In the genomic region with DNA sequence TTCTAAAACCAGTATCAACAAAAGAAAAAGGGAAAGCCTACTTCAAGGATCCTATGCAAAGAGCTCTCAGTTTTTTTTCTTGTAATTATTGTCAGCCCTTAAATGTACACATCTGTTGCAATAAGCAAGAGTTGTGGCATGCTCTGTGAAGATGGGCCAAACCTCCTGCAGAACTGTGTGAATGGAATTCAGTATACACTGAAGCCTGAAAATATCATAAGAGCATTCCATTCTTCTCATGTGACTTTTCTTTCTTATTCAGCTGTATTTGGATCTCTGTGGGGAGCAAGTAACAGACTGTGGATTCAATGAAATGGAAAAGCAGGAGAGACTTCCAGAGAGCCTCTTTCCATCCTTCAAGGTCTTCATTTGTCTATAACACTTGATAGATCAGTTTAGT, we compare ENCODE assay signal across 21 cellular contexts.
DNase-seq lines count a peak whose midpoint lies in the region; ATAC-seq and TF ChIP-seq lines count a peak whose summit lies in the region.
"Had no signal": no experiment of that assay in that cellular context is flagged by ENCODE, and none has a peak within 500 bp of the region (broad histone marks: within the 10 kb centered on the region; RNA-seq: fewer than 3 reads in every experiment).

No MANE protein-coding gene starts in this region.

- no peaks in the 10 kb centered on the region for H3K36me3 Mint-ChIP-seq in mesothelial cell of epicardium
- H3K36me3 Mint-ChIP-seq: activated naive CD4-positive, alpha-beta T cell treated with anti-CD3 and anti-CD28 coated beads, Interleukin-2, amount 10 ng/mL, durations not matched to agents 7 days and 5 days had no signal

- TF ChIP-seq CTCF in AG10803 (conservative IDR thresholded peaks at IDR 0.05; ENCODE audit: low read length) (no peak), mesothelial cell of epicardium (IDR thresholded peaks at IDR 0.05; ENCODE audit: unreplicated experiment) (no peak)

- ATAC-seq in GM18520 (IDR thresholded peaks at IDR 0.05; ENCODE audit: unreplicated experiment): no peak
- ATAC-seq: left cardiac atrium, mucosa of descending colon had no signal

- no peak overlapping the region for H3K4me3 Mint-ChIP-seq in mesothelial cell of epicardium
- H3K4me3 Mint-ChIP-seq: activated naive CD4-positive, alpha-beta T cell treated with anti-CD3 and anti-CD28 coated beads, Interleukin-2, amount 10 ng/mL, durations not matched to agents 7 days and 5 days had no signal

- in situ Hi-C loops in SK-MEL-5 (cut with HindIII; ENCODE audit: low pct_unique_long_range_greater_than_20kb, low sequenced_read_pairs): no loop called here

- H3K4me1 Mint-ChIP-seq in mesothelial cell of epicardium: peaks cover 23% of the 10 kb centered on the region
- H3K4me1 Mint-ChIP-seq: activated naive CD4-positive, alpha-beta T cell treated with anti-CD3 and anti-CD28 coated beads, Interleukin-2, amount 10 ng/mL, durations not matched to agents 7 days and 5 days had no signal

- peak; percentile 91 for DNase-seq in AG10803 (ENCODE audit: low read depth)
- peak; percentile 70 for DNase-seq in SK-MEL-5 (ENCODE audit: low read depth, low spot score)
- DNase-seq in epithelial cell of prostate (ENCODE audit: low read depth, low spot score): no peak
- DNase-seq in mesothelial cell of epicardium (ENCODE audit: low spot score in 2 of 2, unreplicated experiment in 2 of 2): no peak
- no peak for DNase-seq in SW480 (ENCODE audit: low spot score)
- DNase-seq in HuH-7.5 (ENCODE audit: low spot score): no peak
- no peak for DNase-seq in pons (ENCODE audit: low spot score)
- DNase-seq: activated CD4-positive, alpha-beta T cell treated with anti-CD3 and anti-CD28 coated beads, Interleukin-2, amount 50 U/mL, for 48 hours; activated naive CD4-positive, alpha-beta T cell treated with anti-CD3 and anti-CD28 coated beads, Interleukin-2, amount 10 ng/mL, durations not matched to agents 7 days and 5 days; activated T-cell treated with anti-CD3 and anti-CD28 coated beads, Interleukin-2, amount 50 U/mL, for 1 hour; KBM-7; left cardiac atrium; mucosa of descending colon; NCI-H2081; NCI-H524; ovary; Right ventricle myocardium superior; stimulated activated CD4-positive, alpha-beta T cell treated with anti-CD3 and anti-CD28 coated beads, Interleukin-4, amount 100 ng/mL, for 1 hour; T-helper 2 cell had no signal

- H3K27me3 Mint-ChIP-seq in mesothelial cell of epicardium (ENCODE audit: low read depth): no peaks in the 10 kb centered on the region

- peak overlapping the region; percentile 26 for H3K27ac Mint-ChIP-seq in mesothelial cell of epicardium
- H3K27ac Mint-ChIP-seq: activated naive CD4-positive, alpha-beta T cell treated with anti-CD3 and anti-CD28 coated beads, Interleukin-2, amount 10 ng/mL, durations not matched to agents 7 days and 5 days had no signal

- H3K27ac ChIP-seq in epithelial cell of prostate: peak overlapping the region; percentile 55
- H3K27ac ChIP-seq: cardiac muscle cell, ovary had no signal

- H3K9me3 Mint-ChIP-seq in mesothelial cell of epicardium: peaks cover 38% of the 10 kb centered on the region
- H3K9me3 Mint-ChIP-seq: activated naive CD4-positive, alpha-beta T cell treated with anti-CD3 and anti-CD28 coated beads, Interleukin-2, amount 10 ng/mL, durations not matched to agents 7 days and 5 days had no signal

- no peak overlapping the region for H3K4me3 ChIP-seq in AG10803 (ENCODE audit: low read length)
- H3K4me3 ChIP-seq: cardiac muscle cell, mucosa of descending colon, ovary had no signal

Comparison
In these comparisons a context has a peak if more than half of its experiments do, and no peak if none do; other contexts are left out.
1. DNase-seq: peak in AG10803 (single experiment) and SK-MEL-5 (single experiment); none in epithelial cell of prostate (single experiment), mesothelial cell of epicardium (0 of 2), SW480 (single experiment), HuH-7.5 (single experiment) and pons (single experiment).